ENCODE assay signal across 11 cellular contexts in the genomic region with DNA sequence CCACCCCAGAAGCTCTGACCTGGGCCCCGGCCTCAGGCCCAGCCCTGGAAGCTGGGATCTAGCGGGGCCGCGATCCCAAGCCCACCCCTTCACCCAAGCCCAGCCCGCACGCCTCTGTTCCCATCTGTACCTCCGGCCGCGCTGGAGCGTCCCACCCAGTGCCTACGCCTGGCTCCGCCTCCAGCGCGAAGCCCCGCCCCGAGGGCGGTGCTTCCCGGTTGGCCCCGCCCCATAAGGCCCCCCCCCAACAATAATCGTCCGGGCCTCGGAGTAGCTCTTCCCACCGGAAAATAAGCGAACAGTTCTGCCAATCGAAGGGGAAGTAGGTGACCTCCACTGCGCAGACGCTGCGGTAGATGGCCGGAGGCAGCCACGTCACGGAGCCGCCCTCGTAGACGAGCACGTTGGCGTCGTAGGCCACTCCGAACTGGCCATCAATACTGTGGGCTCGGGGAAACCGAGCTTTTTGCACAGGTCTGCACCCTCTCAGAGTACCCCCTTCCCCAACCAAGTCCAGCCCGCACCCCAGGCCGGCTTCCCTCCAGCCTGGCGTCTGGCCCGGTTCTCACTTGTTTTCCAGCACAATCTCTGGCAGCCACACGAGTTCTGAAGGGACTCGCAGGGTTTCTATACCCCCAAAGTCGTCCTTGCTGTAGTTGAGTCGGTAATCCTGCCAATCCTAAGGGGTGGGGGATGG. TPM values are rescaled to one million over a fixed set of nuclear protein-coding genes. Genes with fewer than 3 reads are reported as not detected.
DNase-seq lines count a peak whose midpoint lies in the region; ATAC-seq, FAIRE-seq and TF ChIP-seq lines count a peak whose summit lies in the region.
"Had no signal": no experiment of that assay in that cellular context is flagged by ENCODE, and none has a peak within 500 bp of the region (broad histone marks: within the 10 kb centered on the region; RNA-seq: fewer than 3 reads in every experiment).

No MANE protein-coding gene starts in this region.

- H3K4me3 Mint-ChIP-seq in mesothelial cell of epicardium = no peak overlapping the region

- no peaks in the 10 kb centered on the region for H3K27me3 Mint-ChIP-seq in mesothelial cell of epicardium (ENCODE audit: low read depth)

- no peak overlapping the region for H3K4me3 ChIP-seq in BLaER1

- H3K36me3 Mint-ChIP-seq in mesothelial cell of epicardium = peaks cover 8% of the 10 kb centered on the region

- no peak overlapping the region for H3K9ac ChIP-seq in BLaER1

- peaks cover 8% of the 10 kb centered on the region for H3K36me3 ChIP-seq in BLaER1

- no peak overlapping the region for H3K27ac ChIP-seq in BLaER1

- ATAC-seq in HG02885 (IDR thresholded peaks at IDR 0.05; ENCODE audit: poor library complexity, unreplicated experiment) = no peak
- ATAC-seq in GM18511 (IDR thresholded peaks at IDR 0.05; ENCODE audit: unreplicated experiment) = no peak

- no peak for DNase-seq in HTR-8/SVneo (ENCODE audit: insufficient read length, low spot score)
- DNase-seq in effector CD8-positive, alpha-beta T cell (lab: John Stamatoyannopoulos, UW) = peak; percentile 20
- DNase-seq in nucleus accumbens (lab: John Stamatoyannopoulos, UW) = peak in 30 of 56 donors; percentile 7 to 76 (median 43)
- no peak for DNase-seq in mesothelial cell of epicardium (ENCODE audit: low spot score in 2 of 2, unreplicated experiment in 2 of 2)
- no peak for DNase-seq in GM13976 (ENCODE audit: low spot score)
- DNase-seq: NK-92 treated with Interleukin-12 subunit alpha and Interleukin-12 subunit beta, amount 100 ng/mL, for 24 hours had no signal

- H3K4me1 ChIP-seq in BLaER1 = peaks cover 52% of the 10 kb centered on the region

- H3K9me3 ChIP-seq in BLaER1 = no peaks in the 10 kb centered on the region

- peaks cover 13% of the 10 kb centered on the region for H3K4me1 Mint-ChIP-seq in mesothelial cell of epicardium

- H3K27ac Mint-ChIP-seq in mesothelial cell of epicardium = no peak overlapping the region

- in situ Hi-C loops in GM13976 (cut with MboI; ENCODE audit: low sequenced_read_pairs, unreplicated experiment) = no loop called here

- TF ChIP-seq CTCF in mesothelial cell of epicardium (IDR thresholded peaks at IDR 0.05; ENCODE audit: unreplicated experiment) (no peak), GM13976 (IDR thresholded peaks at IDR 0.05; ENCODE audit: borderline replicate concordance, control extremely low read depth, extremely low read depth, insufficient read depth, missing control alignments) (no peak)

- H3K9me3 Mint-ChIP-seq in mesothelial cell of epicardium = no peaks in the 10 kb centered on the region

- peaks cover 35% of the 10 kb centered on the region for H3K27me3 ChIP-seq in BLaER1

- H3K4me2 ChIP-seq in BLaER1 = peak overlapping the region; percentile 83

- no peaks in the 10 kb centered on the region for H4K20me1 ChIP-seq in BLaER1

- peak; percentile 31 for FAIRE-seq in HTR-8/SVneo (lab: Jason Lieb, UNC)

RNA-seq across cellular contexts. Expression of a gene that starts 1.1 kb away (rescaled TPM):
- 1.5 to 1.9 TPM (median 1.7 TPM) in 3 replicates for total RNA-seq in mesothelial cell of epicardium
- total RNA-seq: HT-29 had no signal

RNA-seq across cellular contexts. Expression of a gene that starts 2.5 kb away (rescaled TPM):
- total RNA-seq in mesothelial cell of epicardium = 8.6 to 9.3 TPM (median 9.2 TPM) in 3 replicates

RNA-seq across cellular contexts. Expression of a gene that starts 30.3 kb away (rescaled TPM):
- total RNA-seq in mesothelial cell of epicardium = not detected in 3 replicates
- total RNA-seq: activated CD8-positive, alpha-beta memory T cell treated with anti-CD3 and anti-CD28 coated beads for 36 hours; HT-29 had no signal

RNA-seq across cellular contexts. Expression of a gene that starts 38.0 kb away (rescaled TPM):
- 52.5 to 54.2 TPM (median 53.9 TPM) in 3 replicates for total RNA-seq in mesothelial cell of epicardium

RNA-seq across cellular contexts. Expression of a gene that starts 38.3 kb away (rescaled TPM):
- total RNA-seq in mesothelial cell of epicardium = 72.3 to 74.6 TPM (median 73.1 TPM) in 3 replicates

Comparison
In these comparisons a context has a peak if more than half of its experiments do, and no peak if none do; other contexts are left out.
1. DNase-seq: peak in effector CD8-positive, alpha-beta T cell (single experiment) and nucleus accumbens (30 of 56); none in HTR-8/SVneo (single experiment), mesothelial cell of epicardium (0 of 2) and GM13976 (single experiment).